22 cellular contexts compared by ENCODE assay signal in the genomic region with DNA sequence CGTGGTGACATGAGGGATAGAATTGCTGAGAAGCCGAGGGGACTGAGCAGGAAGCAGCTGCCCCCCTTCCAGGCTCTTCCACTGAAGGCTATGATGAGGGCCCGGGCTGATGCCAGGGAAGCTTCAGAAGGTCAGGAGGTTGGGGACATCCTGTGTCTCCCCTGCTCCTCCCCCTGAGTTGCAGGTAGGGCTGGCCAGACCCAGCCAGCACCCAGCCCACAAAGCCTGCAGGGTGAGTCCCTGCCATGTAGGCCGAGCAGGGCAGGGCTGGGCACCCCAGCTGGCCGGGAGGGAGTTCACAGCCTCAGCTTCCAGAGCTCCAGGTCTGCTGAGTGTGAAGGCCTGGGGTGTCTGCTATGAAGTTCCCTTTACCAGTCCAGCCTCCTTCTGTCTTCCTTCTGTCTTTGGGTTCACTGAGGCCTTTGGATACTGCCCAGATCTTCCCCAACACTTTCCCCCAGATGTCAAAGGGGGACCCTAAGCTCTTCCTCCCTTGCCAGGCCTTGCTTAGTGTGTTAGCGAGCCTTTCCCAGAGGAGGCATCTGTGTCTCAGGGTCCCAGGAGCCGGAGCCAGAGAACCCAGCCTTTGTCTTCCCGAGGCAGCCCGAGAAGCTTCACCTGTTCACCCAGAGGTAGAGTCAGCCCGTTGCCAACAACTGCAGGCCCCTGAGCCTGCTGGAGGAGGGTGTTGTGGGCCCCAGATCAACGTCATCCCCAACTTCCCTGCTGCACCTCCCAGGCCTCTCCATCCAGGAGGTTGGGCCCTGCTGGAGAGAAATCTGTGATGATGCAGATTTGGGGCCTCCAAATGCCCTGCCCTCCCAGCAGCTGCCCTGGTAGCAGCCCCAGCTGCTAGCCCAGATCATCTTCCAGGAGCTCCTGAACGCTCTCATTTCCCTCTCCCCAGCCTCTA. TPM values are rescaled to one million over a fixed set of nuclear protein-coding genes. Genes with fewer than 3 reads are reported as not detected.
A peak's percentile ranks its signal among the peaks of the same experiment; 100 is the strongest.
DNase-seq lines count a peak whose midpoint lies in the region; ATAC-seq and TF ChIP-seq lines count a peak whose summit lies in the region.
"Had no signal": no experiment of that assay in that cellular context is flagged by ENCODE, and none has a peak within 500 bp of the region (broad histone marks: within the 10 kb centered on the region; RNA-seq: fewer than 3 reads in every experiment).

No MANE protein-coding gene starts in this region.

- H3K4me1 ChIP-seq in upper lobe of right lung: peaks cover 11% of the 10 kb centered on the region

- DNase-seq in activated naive CD8-positive, alpha-beta T cell treated with anti-CD3 and anti-CD28 coated beads, Interleukin-2, amount 10 ng/mL, durations not matched to agents 7 days and 5 days: peak; percentile 25
- DNase-seq in activated naive CD8-positive, alpha-beta T cell treated with anti-CD3 and anti-CD28 coated beads, Interleukin-2, amount 50 U/mL, for 24 hours: no peak
- DNase-seq in central memory CD8-positive, alpha-beta T cell (ENCODE audit: low spot score in 2 of 2): no peak
- DNase-seq in upper lobe of right lung (peak; percentile 50), UCSD-AML1 (lab: John Stamatoyannopoulos, UW; ENCODE audit: unreplicated experiment) (no peak)
- no peak for DNase-seq in central memory CD4-positive, alpha-beta T cell
- DNase-seq: activated CD4-positive, alpha-beta T cell treated with anti-CD3 and anti-CD28 coated beads for 1 hour; activated CD8-positive, alpha-beta T cell treated with anti-CD3 and anti-CD28 coated beads, Interleukin-2, amount 10 ng/mL, durations not matched to agents 7 days and 5 days; activated T-cell treated with anti-CD3 and anti-CD28 coated beads for 4 hours; DMS79; effector memory CD8-positive, alpha-beta T cell; GDM1; lower lobe of right lung; NCI-H1092 treated with DMSO at 0.1 percent for 48 hours; NCI-H187 treated with DMSO at 0.1 percent for 48 hours; NCI-H526 treated with DMSO at 0.1 percent for 48 hours; small intestine; T-cell had no signal

- no peak overlapping the region for H3K4me3 ChIP-seq in upper lobe of right lung
- H3K4me3 ChIP-seq: lower lobe of right lung, tibial nerve had no signal

- peaks cover 9% of the 10 kb centered on the region for H3K36me3 Mint-ChIP-seq in activated naive CD8-positive, alpha-beta T cell treated with anti-CD3 and anti-CD28 coated beads, Interleukin-2, amount 10 ng/mL, durations not matched to agents 7 days and 5 days
- H3K36me3 Mint-ChIP-seq in activated naive CD8-positive, alpha-beta T cell treated with anti-CD3 and anti-CD28 coated beads, Interleukin-2, amount 50 U/mL, for 24 hours (ENCODE audit: low read depth): peaks cover 13% of the 10 kb centered on the region
- peaks cover 17% of the 10 kb centered on the region for H3K36me3 Mint-ChIP-seq in central memory CD8-positive, alpha-beta T cell (ENCODE audit: insufficient read depth)
- peaks cover 7% of the 10 kb centered on the region for H3K36me3 Mint-ChIP-seq in nephron (ENCODE audit: low read depth)

- no peak overlapping the region for H3K4me3 Mint-ChIP-seq in activated naive CD8-positive, alpha-beta T cell treated with anti-CD3 and anti-CD28 coated beads, Interleukin-2, amount 10 ng/mL, durations not matched to agents 7 days and 5 days
- no peak overlapping the region for H3K4me3 Mint-ChIP-seq in activated naive CD8-positive, alpha-beta T cell treated with anti-CD3 and anti-CD28 coated beads, Interleukin-2, amount 50 U/mL, for 24 hours
- no peak overlapping the region for H3K4me3 Mint-ChIP-seq in central memory CD8-positive, alpha-beta T cell
- H3K4me3 Mint-ChIP-seq in nephron: peak overlapping the region; percentile 39 to 84 (median 63)
- H3K4me3 Mint-ChIP-seq: activated CD8-positive, alpha-beta T cell treated with anti-CD3 and anti-CD28 coated beads, Interleukin-2, amount 10 ng/mL, durations not matched to agents 7 days and 5 days; B cell; effector memory CD8-positive, alpha-beta T cell had no signal

- H3K27ac Mint-ChIP-seq in activated naive CD8-positive, alpha-beta T cell treated with anti-CD3 and anti-CD28 coated beads, Interleukin-2, amount 10 ng/mL, durations not matched to agents 7 days and 5 days: peak overlapping the region; percentile 10
- H3K27ac Mint-ChIP-seq in activated naive CD8-positive, alpha-beta T cell treated with anti-CD3 and anti-CD28 coated beads, Interleukin-2, amount 50 U/mL, for 24 hours: no peak overlapping the region
- H3K27ac Mint-ChIP-seq in central memory CD8-positive, alpha-beta T cell (ENCODE audit: low read depth): peak overlapping the region; percentile 52
- H3K27ac Mint-ChIP-seq in nephron: peak overlapping the region; percentile 79 to 100 (median 80)
- H3K27ac Mint-ChIP-seq: activated CD8-positive, alpha-beta T cell treated with anti-CD3 and anti-CD28 coated beads, Interleukin-2, amount 10 ng/mL, durations not matched to agents 7 days and 5 days; B cell; T-cell had no signal

- TF ChIP-seq CTCF in nephron (IDR thresholded peaks at IDR 0.05; ENCODE audit: unreplicated experiment in 3 of 3): no peak
- no peak for TF ChIP-seq CTCF in upper lobe of right lung (IDR thresholded peaks at IDR 0.05)

- H3K27me3 ChIP-seq in upper lobe of right lung: no peaks in the 10 kb centered on the region
- H3K27me3 ChIP-seq: tibial nerve had no signal

- intact Hi-C loops in upper lobe of right lung (cut with DNase I): no loop called here

- H3K27me3 Mint-ChIP-seq in activated naive CD8-positive, alpha-beta T cell treated with anti-CD3 and anti-CD28 coated beads, Interleukin-2, amount 10 ng/mL, durations not matched to agents 7 days and 5 days: no peaks in the 10 kb centered on the region
- peaks cover 3% of the 10 kb centered on the region for H3K27me3 Mint-ChIP-seq in activated naive CD8-positive, alpha-beta T cell treated with anti-CD3 and anti-CD28 coated beads, Interleukin-2, amount 50 U/mL, for 24 hours
- no peaks in the 10 kb centered on the region for H3K27me3 Mint-ChIP-seq in central memory CD8-positive, alpha-beta T cell
- H3K27me3 Mint-ChIP-seq in nephron (ENCODE audit: low read depth): peaks cover 5% of the 10 kb centered on the region
- H3K27me3 Mint-ChIP-seq: B cell had no signal

- POLR2A ChIA-PET in activated naive CD8-positive, alpha-beta T cell treated with anti-CD3 and anti-CD28 coated beads, Interleukin-2, amount 10 ng/mL, durations not matched to agents 7 days and 5 days (lab: Charles Lee): interaction anchor here (1.0 kb wide), 1 partner anchor 13 kb away, joined by 3 read pairs; no protein-coding TSS in a partner anchor

- no peaks in the 10 kb centered on the region for H3K9me3 ChIP-seq in upper lobe of right lung
- H3K9me3 ChIP-seq: lower lobe of right lung, tibial nerve had no signal

- no peak for ATAC-seq in activated naive CD8-positive, alpha-beta T cell treated with anti-CD3 and anti-CD28 coated beads, Interleukin-2, amount 10 ng/mL, durations not matched to agents 7 days and 5 days (ENCODE audit: low read depth)
- no peak for ATAC-seq in activated naive CD8-positive, alpha-beta T cell treated with anti-CD3 and anti-CD28 coated beads, Interleukin-2, amount 50 U/mL, for 24 hours
- no peak for ATAC-seq in central memory CD8-positive, alpha-beta T cell (replicated peaks; ENCODE audit: extremely low read depth, poor library complexity, severe bottlenecking)
- no peak for ATAC-seq in upper lobe of right lung
- ATAC-seq in HG02970 (IDR thresholded peaks at IDR 0.05; ENCODE audit: low FRiP score, unreplicated experiment): no peak
- ATAC-seq: activated CD8-positive, alpha-beta T cell treated with anti-CD3 and anti-CD28 coated beads, Interleukin-2, amount 10 ng/mL, durations not matched to agents 7 days and 5 days; effector memory CD8-positive, alpha-beta T cell; lower lobe of right lung; T-cell had no signal

- H3K4me1 Mint-ChIP-seq in activated naive CD8-positive, alpha-beta T cell treated with anti-CD3 and anti-CD28 coated beads, Interleukin-2, amount 10 ng/mL, durations not matched to agents 7 days and 5 days: peaks cover 19% of the 10 kb centered on the region
- peaks cover 21% of the 10 kb centered on the region for H3K4me1 Mint-ChIP-seq in activated naive CD8-positive, alpha-beta T cell treated with anti-CD3 and anti-CD28 coated beads, Interleukin-2, amount 50 U/mL, for 24 hours
- H3K4me1 Mint-ChIP-seq in central memory CD8-positive, alpha-beta T cell: peaks cover 29% of the 10 kb centered on the region
- peaks cover 45% of the 10 kb centered on the region for H3K4me1 Mint-ChIP-seq in nephron

- H3K9me3 Mint-ChIP-seq in activated naive CD8-positive, alpha-beta T cell treated with anti-CD3 and anti-CD28 coated beads, Interleukin-2, amount 10 ng/mL, durations not matched to agents 7 days and 5 days: no peaks in the 10 kb centered on the region
- H3K9me3 Mint-ChIP-seq in activated naive CD8-positive, alpha-beta T cell treated with anti-CD3 and anti-CD28 coated beads, Interleukin-2, amount 50 U/mL, for 24 hours: no peaks in the 10 kb centered on the region
- no peaks in the 10 kb centered on the region for H3K9me3 Mint-ChIP-seq in central memory CD8-positive, alpha-beta T cell
- no peaks in the 10 kb centered on the region for H3K9me3 Mint-ChIP-seq in nephron
- H3K9me3 Mint-ChIP-seq: effector memory CD8-positive, alpha-beta T cell; T-cell had no signal

- H3K36me3 ChIP-seq in upper lobe of right lung: peaks cover 3% of the 10 kb centered on the region
- H3K36me3 ChIP-seq: tibial nerve had no signal

- H3K27ac ChIP-seq in upper lobe of right lung: no peak overlapping the region
- H3K27ac ChIP-seq: lower lobe of right lung, tibial nerve had no signal

RNA-seq across cellular contexts. Expression of a gene that starts 3.6 kb away (rescaled TPM):
- total RNA-seq in activated naive CD8-positive, alpha-beta T cell treated with anti-CD3 and anti-CD28 coated beads, Interleukin-2, amount 10 ng/mL, durations not matched to agents 7 days and 5 days: 100 to 1,000 TPM; 461 to 462 TPM
- 309 TPM for total RNA-seq in upper lobe of right lung

Comparison
In these comparisons a context has a peak if more than half of its experiments do, and no peak if none do; other contexts are left out.
1. DNase-seq: peak in activated naive CD8-positive, alpha-beta T cell treated with anti-CD3 and anti-CD28 coated beads, Interleukin-2, amount 10 ng/mL, durations not matched to agents 7 days and 5 days (single experiment) and upper lobe of right lung (single experiment); none in activated naive CD8-positive, alpha-beta T cell treated with anti-CD3 and anti-CD28 coated beads, Interleukin-2, amount 50 U/mL, for 24 hours (single experiment), central memory CD8-positive, alpha-beta T cell (0 of 2), central memory CD4-positive, alpha-beta T cell (single experiment) and UCSD-AML1 (single experiment).
2. H3K4me3 Mint-ChIP-seq: peak in nephron (3 of 3); none in activated naive CD8-positive, alpha-beta T cell treated with anti-CD3 and anti-CD28 coated beads, Interleukin-2, amount 10 ng/mL, durations not matched to agents 7 days and 5 days (single experiment), activated naive CD8-positive, alpha-beta T cell treated with anti-CD3 and anti-CD28 coated beads, Interleukin-2, amount 50 U/mL, for 24 hours (single experiment) and central memory CD8-positive, alpha-beta T cell (single experiment).